In the genomic region with DNA sequence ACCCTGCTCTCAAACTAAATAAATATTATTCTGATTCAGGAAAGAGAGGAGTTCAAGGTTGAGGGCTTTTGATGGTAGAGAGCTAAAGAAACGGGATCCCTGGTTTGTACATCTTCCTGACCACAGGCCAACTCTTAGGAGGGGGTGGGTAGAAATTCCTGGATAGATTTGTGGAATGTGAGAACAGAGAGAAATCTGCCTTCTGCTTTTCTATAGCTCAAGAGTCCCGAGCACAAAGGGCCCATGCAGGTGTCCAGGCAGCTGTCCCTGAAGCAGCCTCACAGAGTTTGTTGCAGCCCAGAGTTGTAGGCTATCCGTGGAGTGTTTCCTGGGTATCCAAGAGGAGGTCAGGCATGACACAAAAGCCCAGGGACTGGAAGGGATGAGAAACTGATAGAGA, we compare ENCODE assay signal across 15 cellular contexts.
"Had no signal": no experiment of that assay in that cellular context is flagged by ENCODE, and none has a peak within 500 bp of the region (broad histone marks: within the 10 kb centered on the region; RNA-seq: fewer than 3 reads in every experiment).

No MANE protein-coding gene starts in this region.

- FAIRE-seq: bronchial epithelial cell, pancreas had no signal

- H3K9me3 ChIP-seq: esophagus muscularis mucosa, pancreas, testis had no signal

- H3K27me3 ChIP-seq: esophagus muscularis mucosa, pancreas, testis had no signal

- H3K4me1 ChIP-seq: esophagus muscularis mucosa had no signal

- H3K4me3 ChIP-seq: esophagus muscularis mucosa, pancreas, testis had no signal

- DNase-seq: activated CD4-positive, CD25-positive, alpha-beta regulatory T cell treated with anti-CD3 and anti-CD28 coated beads, Interleukin-2, amount 50 U/mL, for 72 hours; activated effector memory CD4-positive, alpha-beta T cell treated with anti-CD3 and anti-CD28 coated beads, Interleukin-2, amount 50 U/mL, for 16 hours; anterior cingulate cortex; head of caudate nucleus; islet precursor cell; mammary epithelial cell; pancreas; stimulated activated CD4-positive, alpha-beta T cell treated with anti-CD3 and anti-CD28 coated beads, Interleukin-15, amount 100 ng/mL, for 24 hours; stimulated activated CD4-positive, alpha-beta T cell treated with anti-CD3 and anti-CD28 coated beads, Interleukin-4, amount 100 ng/mL, for 24 hours; stimulated activated naive CD8-positive, alpha-beta T cell treated with anti-CD3 and anti-CD28 coated beads, Interleukin-15, amount 100 ng/mL, for 72 hours; testis had no signal

- ATAC-seq: activated naive CD4-positive, alpha-beta T cell treated with anti-CD3 and anti-CD28 coated beads, Interleukin-2, amount 50 U/mL, for 72 hours; left lobe of liver; pancreas; stimulated activated naive CD8-positive, alpha-beta T cell treated with anti-CD3 and anti-CD28 coated beads, Interleukin-15, amount 100 ng/mL, for 72 hours had no signal

- H3K27ac ChIP-seq: esophagus muscularis mucosa, pancreas, testis had no signal

- H3K36me3 ChIP-seq: esophagus muscularis mucosa, pancreas had no signal
